Comparison of ENCODE assay signal across 10 cellular contexts in the genomic region with DNA sequence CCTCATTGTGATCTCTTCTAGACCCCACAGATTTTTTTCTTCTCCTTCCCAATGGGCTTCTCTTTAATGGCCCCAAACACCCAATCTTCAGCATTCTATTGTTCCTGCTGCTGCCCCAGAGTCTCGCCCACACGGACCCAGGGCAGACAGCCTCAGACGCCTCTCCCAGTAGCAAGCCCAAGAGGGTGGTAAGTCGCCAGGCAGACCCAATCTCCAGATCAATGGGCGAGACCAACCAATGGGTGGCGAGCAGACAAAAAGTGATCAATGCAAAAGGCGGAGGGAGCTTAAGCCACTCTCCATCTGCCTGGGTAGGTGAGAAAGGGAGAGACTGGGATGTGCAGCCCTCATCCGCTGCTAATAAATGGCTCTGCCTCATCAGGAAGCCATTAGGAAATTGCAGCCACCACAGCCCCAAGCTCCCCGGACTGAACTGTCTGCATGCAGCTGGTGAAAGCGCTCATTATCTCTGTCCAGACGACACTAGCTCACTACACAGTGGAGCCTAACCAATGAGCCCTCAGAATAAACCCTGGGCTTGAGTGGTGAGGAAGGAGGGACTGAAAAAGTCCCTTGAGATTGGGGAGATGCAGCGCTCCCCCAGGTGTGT.
DNase-seq lines count a peak whose midpoint lies in the region; ATAC-seq and TF ChIP-seq lines count a peak whose summit lies in the region.
"Had no signal": no experiment of that assay in that cellular context is flagged by ENCODE, and none has a peak within 500 bp of the region (broad histone marks: within the 10 kb centered on the region; RNA-seq: fewer than 3 reads in every experiment).

No MANE protein-coding gene starts in this region.

- no peak overlapping the region for H3K4me3 ChIP-seq in vagina

- ATAC-seq in naive B cell (ENCODE audit: low read depth in 2 of 2) (no peak), HG03196 (IDR thresholded peaks at IDR 0.05; ENCODE audit: unreplicated experiment) (no peak)

- peak overlapping the region; percentile 99 for H3K27ac Mint-ChIP-seq in activated naive CD8-positive, alpha-beta T cell
- peak overlapping the region; percentile 29 to 95 (median 79) for H3K27ac Mint-ChIP-seq in naive B cell

- H3K36me3 Mint-ChIP-seq in activated naive CD8-positive, alpha-beta T cell: peaks cover 13% of the 10 kb centered on the region
- peaks cover 0 to 25% of the 10 kb centered on the region in 2 donors for H3K36me3 Mint-ChIP-seq in naive B cell

- H3K27me3 ChIP-seq in vagina: no peaks in the 10 kb centered on the region

- no peak for TF ChIP-seq CTCF in vagina (IDR thresholded peaks at IDR 0.05)

- no peaks in the 10 kb centered on the region for H3K9me3 ChIP-seq in vagina

- H3K4me1 Mint-ChIP-seq in activated naive CD8-positive, alpha-beta T cell (ENCODE audit: low read depth): peaks cover 99% of the 10 kb centered on the region
- peaks cover 90 to 100% (median 98%) of the 10 kb centered on the region in 3 donors for H3K4me1 Mint-ChIP-seq in naive B cell

- peak overlapping the region; percentile 97 for H3K4me3 Mint-ChIP-seq in activated naive CD8-positive, alpha-beta T cell
- peak overlapping the region; percentile 38 to 89 (median 80) for H3K4me3 Mint-ChIP-seq in naive B cell

- peak; percentile 44 for DNase-seq in stimulated activated CD4-positive, alpha-beta T cell treated with anti-CD3 and anti-CD28 coated beads, Interleukin-1b, Interleukin-23, amount 100 ng/mL, for 48 hours
- DNase-seq in stimulated activated CD4-positive, alpha-beta T cell treated with anti-CD3 and anti-CD28 coated beads, Interleukin-2, amount 100 ng/mL, for 24 hours: no peak
- no peak for DNase-seq in naive B cell
- no peak for DNase-seq in vagina (ENCODE audit: extremely low spot score in 2 of 2)
- DNase-seq in dermis blood vessel endothelial cell: no peak
- DNase-seq in COLO829 (ENCODE audit: low spot score): no peak
- DNase-seq: central memory CD4-positive, alpha-beta T cell; NCI-H1694 treated with DMSO at 0.1 percent for 48 hours had no signal

- no peaks in the 10 kb centered on the region for H3K36me3 ChIP-seq in vagina

- intact Hi-C loops in vagina (cut with DNase I): no loop called here

- H3K27me3 Mint-ChIP-seq in activated naive CD8-positive, alpha-beta T cell: no peaks in the 10 kb centered on the region
- no peaks in the 10 kb centered on the region for H3K27me3 Mint-ChIP-seq in naive B cell

- peak overlapping the region; percentile 79 for H3K27ac ChIP-seq in vagina

- no peak for TF ChIP-seq POLR2A in vagina (IDR thresholded peaks at IDR 0.05)

- H3K4me1 ChIP-seq in vagina: peaks cover 100% of the 10 kb centered on the region

- no peaks in the 10 kb centered on the region for H3K9me3 Mint-ChIP-seq in activated naive CD8-positive, alpha-beta T cell (ENCODE audit: low read depth)
- H3K9me3 Mint-ChIP-seq in naive B cell: no peaks in the 10 kb centered on the region
